In genomic region chr16:85604145-85604705, GRCh38 we compare ENCODE assay signal across 26 cellular contexts.
"Had no signal": no experiment of that assay in that cellular context is flagged by ENCODE, and none has a peak within 500 bp of the region (broad histone marks: within the 10 kb centered on the region; RNA-seq: fewer than 3 reads in every experiment).

No MANE protein-coding gene starts in this region.

- H3K36me3 Mint-ChIP-seq: type B pancreatic cell had no signal

- H3K4me1 Mint-ChIP-seq: activated T-helper 17 cell treated with anti-CD3 and anti-CD28 coated beads, Interleukin-2, amount 50 U/mL, for 72 hours had no signal

- H3K36me3 ChIP-seq: thoracic aorta, vagina had no signal

- DNase-seq: activated B cell treated with CpG ODN at 0.5 μM for 24 hours; activated CD4-positive, alpha-beta T cell treated with anti-CD3 and anti-CD28 coated beads, Interleukin-2, amount 50 U/mL, for 1 hour; activated CD8-positive, alpha-beta T cell treated with anti-CD3 and anti-CD28 coated beads for 36 hours; activated gamma-delta T cell treated with Interleukin-2 at 50 U/mL for 16 hours; activated naive CD4-positive, alpha-beta T cell treated with anti-CD3 and anti-CD28 coated beads, Interleukin-2, amount 50 U/mL, for 16 hours; activated T-cell treated with anti-CD3 and anti-CD28 coated beads, Interleukin-2, amount 50 U/mL, for 4 hours; amniotic stem cell; caudate nucleus; cortex of kidney; foreskin fibroblast; left cardiac atrium; mammary epithelial cell; nephron progenitor cell; nucleus accumbens; stimulated activated CD4-positive, alpha-beta T cell treated with anti-CD3 and anti-CD28 coated beads, Interleukin-2, amount 100 ng/mL, for 48 hours; stimulated activated naive CD8-positive, alpha-beta T cell treated with anti-CD3 and anti-CD28 coated beads, Interleukin-15, Interleukin-2, amounts not matched to agents 100 U/mL and 50 U/mL, for 24 hours; T-helper 1 cell had no signal

- H3K27ac ChIP-seq: parathyroid adenoma, thoracic aorta had no signal

- ATAC-seq: activated CD8-positive, alpha-beta T cell treated with anti-CD3 and anti-CD28 coated beads for 36 hours; activated T-cell treated with anti-CD3 and anti-CD28 coated beads, Interleukin-2, amount 50 U/mL, for 4 hours; activated T-helper 17 cell treated with anti-CD3 and anti-CD28 coated beads, Interleukin-2, amount 50 U/mL, for 72 hours; esophagus mucosa; left cardiac atrium; right cardiac atrium; stimulated activated naive CD8-positive, alpha-beta T cell treated with anti-CD3 and anti-CD28 coated beads, Interleukin-15, Interleukin-2, amounts not matched to agents 100 U/mL and 50 U/mL, for 24 hours had no signal

- H3K27ac Mint-ChIP-seq: activated B cell treated with CpG ODN at 0.5 μM for 24 hours; activated CD8-positive, alpha-beta T cell treated with anti-CD3 and anti-CD28 coated beads for 36 hours; activated T-helper 17 cell treated with anti-CD3 and anti-CD28 coated beads, Interleukin-2, amount 50 U/mL, for 72 hours; endodermal cell; nephron progenitor cell; T-helper 2 cell treated with Interferon-gamma antibody and Interleukin-4, amounts not matched to agents 5 μg/mL and 100 μg/mL, for 36 hours; type B pancreatic cell had no signal

- H3K9ac ChIP-seq: parathyroid adenoma had no signal

- H3K9me3 ChIP-seq: thoracic aorta, vagina had no signal

- H3K4me3 ChIP-seq: thoracic aorta, vagina had no signal

- H3K27me3 ChIP-seq: vagina had no signal

- H3K27me3 Mint-ChIP-seq: activated B cell treated with CpG ODN at 0.5 μM for 24 hours; activated CD8-positive, alpha-beta T cell treated with anti-CD3 and anti-CD28 coated beads for 36 hours; activated T-helper 17 cell treated with anti-CD3 and anti-CD28 coated beads, Interleukin-2, amount 50 U/mL, for 72 hours had no signal

- H3K4me3 Mint-ChIP-seq: activated B cell treated with CpG ODN at 0.5 μM for 24 hours; activated CD8-positive, alpha-beta T cell treated with anti-CD3 and anti-CD28 coated beads for 36 hours; activated T-cell treated with anti-CD3 and anti-CD28 coated beads, Interleukin-2, amount 50 U/mL, for 4 hours; activated T-helper 17 cell treated with anti-CD3 and anti-CD28 coated beads, Interleukin-2, amount 50 U/mL, for 72 hours; endodermal cell; T-helper 2 cell treated with Interferon-gamma antibody and Interleukin-4, amounts not matched to agents 5 μg/mL and 100 μg/mL, for 36 hours; type B pancreatic cell had no signal

- H3K9me3 Mint-ChIP-seq: activated B cell treated with CpG ODN at 0.5 μM for 24 hours; activated CD8-positive, alpha-beta T cell treated with anti-CD3 and anti-CD28 coated beads for 36 hours; activated T-cell treated with anti-CD3 and anti-CD28 coated beads, Interleukin-2, amount 50 U/mL, for 4 hours; activated T-helper 17 cell treated with anti-CD3 and anti-CD28 coated beads, Interleukin-2, amount 50 U/mL, for 72 hours; endodermal cell; nephron progenitor cell; T-helper 2 cell treated with Interferon-gamma antibody and Interleukin-4, amounts not matched to agents 5 μg/mL and 100 μg/mL, for 36 hours; type B pancreatic cell had no signal
